In genomic region chr5:107687937-107688336, GRCh38 we compare ENCODE assay signal across 16 cellular contexts. TPM values are rescaled to one million over a fixed set of nuclear protein-coding genes. Genes with fewer than 3 reads are reported as not detected.
DNase-seq lines count a peak whose midpoint lies in the region; ATAC-seq and TF ChIP-seq lines count a peak whose summit lies in the region.
"Had no signal": no experiment of that assay in that cellular context is flagged by ENCODE, and none has a peak within 500 bp of the region (broad histone marks: within the 10 kb centered on the region; RNA-seq: fewer than 3 reads in every experiment).

No MANE protein-coding gene starts in this region.

- H3K4me1 ChIP-seq in DND-41 (ENCODE audit: insufficient read depth, low read length) (no peaks in the 10 kb centered on the region), endodermal cell (ENCODE audit: control insufficient read depth, insufficient read depth, low read length) (no peaks in the 10 kb centered on the region), neural progenitor cell (peaks cover 5% of the 10 kb centered on the region)
- H3K4me1 ChIP-seq in effector memory CD4-positive, alpha-beta T cell (ENCODE audit: control insufficient read depth, insufficient read depth, low read length, poor library complexity, severe bottlenecking): no peaks in the 10 kb centered on the region
- H3K4me1 ChIP-seq: BLaER1 had no signal

- H3K4me1 Mint-ChIP-seq in endodermal cell (peaks cover 9% of the 10 kb centered on the region), neural progenitor cell (peaks cover under 1% of the 10 kb centered on the region)
- H3K4me1 Mint-ChIP-seq: CD8-positive, alpha-beta memory T cell had no signal

- H3K27ac Mint-ChIP-seq in endodermal cell (no peak overlapping the region), neural progenitor cell (no peak overlapping the region)
- H3K27ac Mint-ChIP-seq: CD8-positive, alpha-beta memory T cell; HFFc6 had no signal

- no peak overlapping the region for H3K4me2 ChIP-seq in DND-41 (ENCODE audit: insufficient read depth, low read length)
- H3K4me2 ChIP-seq in neural progenitor cell: no peak overlapping the region
- H3K4me2 ChIP-seq: BLaER1 had no signal

- ATAC-seq in DND-41 (ENCODE audit: insufficient read depth, low read depth) (no peak), HG02610 (IDR thresholded peaks at IDR 0.05; ENCODE audit: unreplicated experiment) (peak; percentile 68), HG03457 (IDR thresholded peaks at IDR 0.05; ENCODE audit: unreplicated experiment) (no peak), GM21529 (IDR thresholded peaks at IDR 0.05; ENCODE audit: unreplicated experiment) (no peak)
- ATAC-seq: GM12878 had no signal

- 95 to 100% methylated on average over 3 of the region's 3 CpGs for WGBS in endodermal cell (ENCODE audit: insufficient coverage in 1 of 2, insufficient read length in 1 of 2), 2 experiments

- H3K9me3 Mint-ChIP-seq in endodermal cell: peaks cover 5% of the 10 kb centered on the region
- peaks cover 14% of the 10 kb centered on the region for H3K9me3 Mint-ChIP-seq in neural progenitor cell

- H3K4me3 ChIP-seq in DND-41 (ENCODE audit: low read depth in 1 of 2, low read length in 2 of 2) (no peak overlapping the region), endodermal cell (ENCODE audit: low read length) (no peak overlapping the region), neural progenitor cell (no peak overlapping the region)
- no peak overlapping the region for H3K4me3 ChIP-seq in effector memory CD4-positive, alpha-beta T cell (ENCODE audit: insufficient read depth, low read depth, low read length, poor library complexity, severe bottlenecking)
- H3K4me3 ChIP-seq: BLaER1, GM12878 had no signal

- H3K4me3 Mint-ChIP-seq in endodermal cell (no peak overlapping the region), neural progenitor cell (no peak overlapping the region)
- H3K4me3 Mint-ChIP-seq: CD8-positive, alpha-beta memory T cell; HFFc6 had no signal

- H3K27ac ChIP-seq in DND-41 (ENCODE audit: low read length) (no peak overlapping the region), endodermal cell (ENCODE audit: low read depth, low read length) (no peak overlapping the region), neural progenitor cell (no peak overlapping the region)
- H3K27ac ChIP-seq in effector memory CD4-positive, alpha-beta T cell (ENCODE audit: insufficient read depth, low read length, poor library complexity, severe bottlenecking): no peak overlapping the region
- H3K27ac ChIP-seq: BLaER1 had no signal

- no peaks in the 10 kb centered on the region for H3K27me3 Mint-ChIP-seq in endodermal cell (ENCODE audit: insufficient read depth)
- no peaks in the 10 kb centered on the region for H3K27me3 Mint-ChIP-seq in neural progenitor cell (ENCODE audit: insufficient read depth, low read depth)

- H3K9ac ChIP-seq in DND-41 (ENCODE audit: low read depth, low read length) (no peak overlapping the region), endodermal cell (ENCODE audit: extremely low read depth, low read length, poor library complexity, severe bottlenecking) (no peak overlapping the region), neural progenitor cell (no peak overlapping the region)
- H3K9ac ChIP-seq: BLaER1 had no signal

- H3K27me3 ChIP-seq in DND-41 (ENCODE audit: insufficient read depth, low read length, poor library complexity) (no peaks in the 10 kb centered on the region), endodermal cell (ENCODE audit: control insufficient read depth, insufficient read depth, low read length, poor library complexity, severe bottlenecking) (no peaks in the 10 kb centered on the region), neural progenitor cell (no peaks in the 10 kb centered on the region)
- H3K27me3 ChIP-seq in effector memory CD4-positive, alpha-beta T cell (replicated peaks; ENCODE audit: control insufficient read depth, insufficient read depth, low read length, poor library complexity, severe bottlenecking): no peaks in the 10 kb centered on the region
- H3K27me3 ChIP-seq: BLaER1 had no signal

- TF ChIP-seq CTCF in DND-41 (IDR thresholded peaks at IDR 0.05; ENCODE audit: borderline replicate concordance, extremely low read depth, low read length, poor library complexity, severe bottlenecking) (no peak), endodermal cell (conservative IDR thresholded peaks at IDR 0.05) (no peak), neural progenitor cell (IDR thresholded peaks at IDR 0.05) (no peak)

- no peaks in the 10 kb centered on the region for H3K9me3 ChIP-seq in DND-41 (ENCODE audit: insufficient read depth, low read length, severe bottlenecking)
- peaks cover 12% of the 10 kb centered on the region for H3K9me3 ChIP-seq in endodermal cell (ENCODE audit: control insufficient read depth, low read length)
- no peaks in the 10 kb centered on the region for H3K9me3 ChIP-seq in neural progenitor cell (ENCODE audit: low read depth)
- no peaks in the 10 kb centered on the region for H3K9me3 ChIP-seq in effector memory CD4-positive, alpha-beta T cell (ENCODE audit: control insufficient read depth, low read length)
- H3K9me3 ChIP-seq: BLaER1 had no signal

- H3K36me3 ChIP-seq in DND-41 (ENCODE audit: insufficient read depth, low read length) (no peaks in the 10 kb centered on the region), endodermal cell (ENCODE audit: control insufficient read depth, insufficient read depth, low read length) (no peaks in the 10 kb centered on the region), neural progenitor cell (peaks cover 6% of the 10 kb centered on the region)
- H3K36me3 ChIP-seq in effector memory CD4-positive, alpha-beta T cell (ENCODE audit: control insufficient read depth, insufficient read depth, low read length): no peaks in the 10 kb centered on the region
- H3K36me3 ChIP-seq: BLaER1 had no signal

- H4K20me1 ChIP-seq in DND-41 (ENCODE audit: insufficient read depth, low read length) (no peaks in the 10 kb centered on the region), neural progenitor cell (ENCODE audit: low read depth) (no peaks in the 10 kb centered on the region)
- H4K20me1 ChIP-seq: BLaER1 had no signal

- H3K79me2 ChIP-seq in DND-41 (ENCODE audit: insufficient read depth, low read length): no peaks in the 10 kb centered on the region
- H3K79me2 ChIP-seq in neural progenitor cell (ENCODE audit: low read depth): no peaks in the 10 kb centered on the region

- H2AFZ ChIP-seq in DND-41 (ENCODE audit: low read depth, low read length): 0 out of 2 replicates have a peak overlapping the region, but pooled peaks have one; percentile 34
- peak overlapping the region; percentile 55 for H2AFZ ChIP-seq in neural progenitor cell (replicated peaks)

- peaks cover 5% of the 10 kb centered on the region for H3F3A ChIP-seq in neural progenitor cell (ENCODE audit: low read depth)

- DNase-seq in DND-41 (no peak), endodermal cell (peak; percentile 49), neural progenitor cell (ENCODE audit: low spot score) (no peak)
- no peak for DNase-seq in effector memory CD4-positive, alpha-beta T cell
- DNase-seq: 8988T; AML-193; CD8-positive, alpha-beta memory T cell; DMS53; HCEC 1CT; HFFc6; IMR-90 had no signal

- H3K36me3 Mint-ChIP-seq in endodermal cell (ENCODE audit: low read depth): no peaks in the 10 kb centered on the region
- H3K36me3 Mint-ChIP-seq in neural progenitor cell: peaks cover 1% of the 10 kb centered on the region
- H3K36me3 Mint-ChIP-seq: CD8-positive, alpha-beta memory T cell had no signal

RNA-seq across cellular contexts. Expression of gene EFNA5, which starts 17.2 kb away (rescaled TPM):
- total RNA-seq in endodermal cell (10 to 100 TPM; 53.3 to 63.1 TPM), neural progenitor cell (ENCODE audit: low replicate concordance) (70.5 and 105 TPM in 2 replicates)
- 26.6 TPM for polyA plus RNA-seq in endodermal cell (2013, experiment 1 of 2)
- 25.5 TPM for polyA plus RNA-seq in endodermal cell (2013, experiment 2 of 2)
- total RNA-seq: CD8-positive, alpha-beta memory T cell had no signal
